18 cellular contexts compared by ENCODE assay signal in genomic region chr13:42370229-42370628, GRCh38.
DNase-seq lines count a peak whose midpoint lies in the region; FAIRE-seq and TF ChIP-seq lines count a peak whose summit lies in the region.
"Had no signal": no experiment of that assay in that cellular context is flagged by ENCODE, and none has a peak within 500 bp of the region (broad histone marks: within the 10 kb centered on the region; RNA-seq: fewer than 3 reads in every experiment).

No MANE protein-coding gene starts in this region.

- H3K27ac Mint-ChIP-seq in activated CD4-positive, alpha-beta T cell treated with anti-CD3 and anti-CD28 coated beads, Interleukin-2, amount 10 ng/mL, durations not matched to agents 24 days and 14 days, result peak overlapping the region; percentile 29
- H3K27ac Mint-ChIP-seq in activated T-helper 2 cell treated with anti-CD3 and anti-CD28 coated beads, Interferon-gamma antibody, Interleukin-2, Interleukin-4, amounts not matched to agents 10 μg/mL and 5 μg/mL and 100 μg/mL, durations not matched to agents 14 hours and 24 hours and 36 hours, result peak overlapping the region; percentile 47
- H3K27ac Mint-ChIP-seq: GM23338, H9, HFFc6 had no signal

- in situ Hi-C loops in GM23248 (cut with MboI), result no loop called here

- no peak overlapping the region for H3K9ac ChIP-seq in GM23248

- peak; percentile 46 for FAIRE-seq in GM12892 (lab: Jason Lieb, UNC)
- FAIRE-seq: A549, G401.6 had no signal

- 32 to 38% methylated on average over 6 of the region's 6 CpGs for WGBS in GM23248 (ENCODE audit: low coverage in 1 of 2, low lambda C conversion rate in 2 of 2, missing lambda C conversion rate in 2 of 2), 2 experiments

- peaks cover 6% of the 10 kb centered on the region for H3K36me3 Mint-ChIP-seq in activated CD4-positive, alpha-beta T cell treated with anti-CD3 and anti-CD28 coated beads, Interleukin-2, amount 10 ng/mL, durations not matched to agents 24 days and 14 days (ENCODE audit: low read depth)
- H3K36me3 Mint-ChIP-seq in activated T-helper 2 cell treated with anti-CD3 and anti-CD28 coated beads, Interferon-gamma antibody, Interleukin-2, Interleukin-4, amounts not matched to agents 10 μg/mL and 5 μg/mL and 100 μg/mL, durations not matched to agents 14 hours and 24 hours and 36 hours (ENCODE audit: low read depth), result peaks cover 5% of the 10 kb centered on the region
- H3K36me3 Mint-ChIP-seq: CD4-positive, alpha-beta memory T cell had no signal

- no peak overlapping the region for H3K4me2 ChIP-seq in GM23248 (ENCODE audit: unreplicated experiment)
- H3K4me2 ChIP-seq: A549, GM23338 had no signal

- intact Hi-C loops in activated CD4-positive, alpha-beta T cell treated with anti-CD3 and anti-CD28 coated beads, Interleukin-2, amount 10 ng/mL, durations not matched to agents 24 days and 14 days (cut with micrococcal nuclease), result loop anchor here (10.0 kb wide), 1 partner anchor 905 kb away; no protein-coding TSS in a partner anchor
- intact Hi-C loops in activated T-helper 2 cell treated with anti-CD3 and anti-CD28 coated beads, Interferon-gamma antibody, Interleukin-2, Interleukin-4, amounts not matched to agents 10 μg/mL and 5 μg/mL and 100 μg/mL, durations not matched to agents 14 hours and 24 hours and 36 hours (cut with micrococcal nuclease), result loop anchor here (10.0 kb wide), 2 partner anchors 905 to 1585 kb away; partner anchors contain the start of gene SLC25A15

- no peak overlapping the region for H2AFZ ChIP-seq in GM23248
- H2AFZ ChIP-seq: GM23338 had no signal

- no peaks in the 10 kb centered on the region for H3K36me3 ChIP-seq in GM23248 (ENCODE audit: low read depth)

- H3K4me3 Mint-ChIP-seq in activated CD4-positive, alpha-beta T cell treated with anti-CD3 and anti-CD28 coated beads, Interleukin-2, amount 10 ng/mL, durations not matched to agents 24 days and 14 days, result no peak overlapping the region
- no peak overlapping the region for H3K4me3 Mint-ChIP-seq in activated T-helper 2 cell treated with anti-CD3 and anti-CD28 coated beads, Interferon-gamma antibody, Interleukin-2, Interleukin-4, amounts not matched to agents 10 μg/mL and 5 μg/mL and 100 μg/mL, durations not matched to agents 14 hours and 24 hours and 36 hours (ENCODE audit: low read depth)
- H3K4me3 Mint-ChIP-seq: GM23338, H9, HFFc6 had no signal

- H3K9me2 ChIP-seq in GM23248 (ENCODE audit: insufficient read depth), result no peaks in the 10 kb centered on the region

- H3K9me3 Mint-ChIP-seq in activated CD4-positive, alpha-beta T cell treated with anti-CD3 and anti-CD28 coated beads, Interleukin-2, amount 10 ng/mL, durations not matched to agents 24 days and 14 days, result peaks cover 8% of the 10 kb centered on the region
- no peaks in the 10 kb centered on the region for H3K9me3 Mint-ChIP-seq in activated T-helper 2 cell treated with anti-CD3 and anti-CD28 coated beads, Interferon-gamma antibody, Interleukin-2, Interleukin-4, amounts not matched to agents 10 μg/mL and 5 μg/mL and 100 μg/mL, durations not matched to agents 14 hours and 24 hours and 36 hours
- H3K9me3 Mint-ChIP-seq: CD4-positive, alpha-beta memory T cell; GM23338; H9; HFFc6 had no signal

- H4K20me1 ChIP-seq in GM23248 (ENCODE audit: insufficient read depth), result no peaks in the 10 kb centered on the region

- H3K4me3 ChIP-seq in GM23248, result no peak overlapping the region
- H3K4me3 ChIP-seq: A549, GM23338 had no signal

- no peaks in the 10 kb centered on the region for H3K4me1 ChIP-seq in GM23248 (ENCODE audit: insufficient read depth)
- H3K4me1 ChIP-seq: A549 had no signal

- H3K79me2 ChIP-seq in GM23248 (ENCODE audit: insufficient read depth), result no peaks in the 10 kb centered on the region

- no peaks in the 10 kb centered on the region for H3F3A ChIP-seq in GM23248 (ENCODE audit: insufficient read depth)

- no peak for DNase-seq in activated CD4-positive, alpha-beta T cell treated with anti-CD3 and anti-CD28 coated beads, Interleukin-2, amount 10 ng/mL, durations not matched to agents 24 days and 14 days
- DNase-seq in activated CD4-positive, alpha-beta T cell treated with anti-CD3 and anti-CD28 coated beads for 48 hours, result no peak
- DNase-seq in GM12892 (ENCODE audit: insufficient read length) (no peak), GM23248 (no peak), DMS114 treated with DMSO at 0.1 percent for 48 hours (lab: John Stamatoyannopoulos, UW; ENCODE audit: unreplicated experiment) (no peak)
- DNase-seq in activated T-helper 2 cell treated with anti-CD3 and anti-CD28 coated beads, Interferon-gamma antibody, Interleukin-2, Interleukin-4, amounts not matched to agents 10 μg/mL and 5 μg/mL and 100 μg/mL, durations not matched to agents 14 hours and 24 hours and 36 hours (ENCODE audit: low spot score), result no peak
- DNase-seq: 8988T; C1 segment of cervical spinal cord; Calu3; CD4-positive, alpha-beta memory T cell; COR-L47; DMS153; DND-41; H9; HFFc6 had no signal

- no peaks in the 10 kb centered on the region for H3K9me3 ChIP-seq in GM23248 (ENCODE audit: low read depth)
- H3K9me3 ChIP-seq: A549 had no signal

- no peaks in the 10 kb centered on the region for H3K27me3 ChIP-seq in GM23248 (replicated peaks; ENCODE audit: insufficient read depth)

- peaks cover 46% of the 10 kb centered on the region for H3K4me1 Mint-ChIP-seq in activated CD4-positive, alpha-beta T cell treated with anti-CD3 and anti-CD28 coated beads, Interleukin-2, amount 10 ng/mL, durations not matched to agents 24 days and 14 days
- H3K4me1 Mint-ChIP-seq in activated T-helper 2 cell treated with anti-CD3 and anti-CD28 coated beads, Interferon-gamma antibody, Interleukin-2, Interleukin-4, amounts not matched to agents 10 μg/mL and 5 μg/mL and 100 μg/mL, durations not matched to agents 14 hours and 24 hours and 36 hours (ENCODE audit: low read depth), result peaks cover 72% of the 10 kb centered on the region

- H3K27me3 Mint-ChIP-seq in activated CD4-positive, alpha-beta T cell treated with anti-CD3 and anti-CD28 coated beads, Interleukin-2, amount 10 ng/mL, durations not matched to agents 24 days and 14 days, result no peaks in the 10 kb centered on the region
- H3K27me3 Mint-ChIP-seq in activated T-helper 2 cell treated with anti-CD3 and anti-CD28 coated beads, Interferon-gamma antibody, Interleukin-2, Interleukin-4, amounts not matched to agents 10 μg/mL and 5 μg/mL and 100 μg/mL, durations not matched to agents 14 hours and 24 hours and 36 hours (ENCODE audit: low read depth), result no peaks in the 10 kb centered on the region
- H3K27me3 Mint-ChIP-seq: CD4-positive, alpha-beta memory T cell had no signal

- no peak overlapping the region for H3K27ac ChIP-seq in GM23248
- H3K27ac ChIP-seq: A549 had no signal

- TF ChIP-seq POLR2A in GM12892 (IDR thresholded peaks at IDR 0.05; ENCODE audit: low read depth, low read length), result no peak
